Comparison of ENCODE assay signal across 23 cellular contexts in genomic region chr3:143657391-143657790, GRCh38.
A peak's percentile ranks its signal among the peaks of the same experiment; 100 is the strongest.
DNase-seq lines count a peak whose midpoint lies in the region; ATAC-seq, FAIRE-seq and TF ChIP-seq lines count a peak whose summit lies in the region.
"Had no signal": no experiment of that assay in that cellular context is flagged by ENCODE, and none has a peak within 500 bp of the region (broad histone marks: within the 10 kb centered on the region; RNA-seq: fewer than 3 reads in every experiment).

No MANE protein-coding gene starts in this region.

- H3K36me3 Mint-ChIP-seq in osteocyte (ENCODE audit: unreplicated experiment): peaks cover 4% of the 10 kb centered on the region

- TF ChIP-seq CTCF in K562 (IDR thresholded peaks at IDR 0.05 in 2 of 3, conservative IDR thresholded peaks at IDR 0.05 in 1 of 3; ENCODE audit: insufficient read depth in 2 of 3, low read depth in 1 of 3, low read length in 3 of 3): no peak
- TF ChIP-seq CTCF in fibroblast of the aortic adventitia (IDR thresholded peaks at IDR 0.05; ENCODE audit: insufficient read depth, low read length): no peak
- TF ChIP-seq CTCF in osteocyte (IDR thresholded peaks at IDR 0.05): no peak

- no peaks in the 10 kb centered on the region for H3K4me1 ChIP-seq in K562 (replicated peaks in 1 of 2; ENCODE audit: control insufficient read depth in 2 of 2, insufficient read depth in 2 of 2, low read length in 2 of 2)
- H3K4me1 ChIP-seq: Peyer's patch, SJSA1 had no signal

- H2AFZ ChIP-seq in K562 (ENCODE audit: low read depth, low read length): no peak overlapping the region

- H3K9me1 ChIP-seq in K562 (ENCODE audit: control insufficient read depth, insufficient read depth, low read length): no peaks in the 10 kb centered on the region

- H3K4me3 Mint-ChIP-seq in osteocyte (ENCODE audit: unreplicated experiment): no peak overlapping the region
- H3K4me3 Mint-ChIP-seq: CD8-positive, alpha-beta T cell had no signal

- no peak for TF ChIP-seq EP300 in K562 (IDR thresholded peaks at IDR 0.05; ENCODE audit: low read length)

- no peak for TF ChIP-seq RAD21 in K562 (CRISPR knock-in tag; conservative IDR thresholded peaks at IDR 0.05 in 1 of 2, IDR thresholded peaks at IDR 0.05 in 1 of 2)

- no peak for FAIRE-seq in K562 (lab: Jason Lieb, UNC)
- FAIRE-seq: GM12891 had no signal

- H3K27ac ChIP-seq in K562 (ENCODE audit: extremely low read depth, low read depth, low read length): no peak overlapping the region
- H3K27ac ChIP-seq: BLaER1 treated with 17β-estradiol and CSF1 and Interleukin-3, amounts not matched to agents 10 nM and 100 nM; Peyer's patch; SJSA1 had no signal

- no peaks in the 10 kb centered on the region for H3K9me3 ChIP-seq in K562 (replicated peaks; ENCODE audit: control insufficient read depth, insufficient read depth, low read depth, low read length)
- H3K9me3 ChIP-seq: Peyer's patch, SJSA1 had no signal

- TF ChIP-seq POLR2A in K562 (conservative IDR thresholded peaks at IDR 0.05): no peak

- no peaks in the 10 kb centered on the region for H3K36me3 ChIP-seq in K562 (ENCODE audit: control insufficient read depth, insufficient read depth, low read length)
- H3K36me3 ChIP-seq: Peyer's patch, SJSA1 had no signal

- CTCF ChIA-PET in K562 (lab: Yijun Ruan, JAX; ENCODE audit: low intra/inter-chr PET ratio): no interaction called here

- POLR2A ChIA-PET in K562 (lab: Yijun Ruan, JAX): no interaction called here

- no peak overlapping the region for H3K4me3 ChIP-seq in K562
- H3K4me3 ChIP-seq in fibroblast of the aortic adventitia (ENCODE audit: low read depth, low read length): no peak overlapping the region
- H3K4me3 ChIP-seq: BLaER1 treated with 17β-estradiol and CSF1 and Interleukin-3, amounts not matched to agents 10 nM and 100 nM; Peyer's patch; SJSA1 had no signal

- no peaks in the 10 kb centered on the region for H3K27me3 Mint-ChIP-seq in osteocyte (ENCODE audit: unreplicated experiment)

- in situ Hi-C loops in K562 (cut with MboI): no loop called here

- peak overlapping the region; percentile 71 for H3K27ac Mint-ChIP-seq in osteocyte (ENCODE audit: unreplicated experiment)
- H3K27ac Mint-ChIP-seq: CD8-positive, alpha-beta T cell had no signal

- H3K4me1 Mint-ChIP-seq in osteocyte (ENCODE audit: unreplicated experiment): peaks cover 28% of the 10 kb centered on the region

- no peaks in the 10 kb centered on the region for H4K20me1 ChIP-seq in K562 (replicated peaks; ENCODE audit: control insufficient read depth, insufficient read depth, low read length)
- H4K20me1 ChIP-seq: BLaER1 treated with 17β-estradiol and CSF1 and Interleukin-3, amounts not matched to agents 10 nM and 100 nM had no signal

- no peaks in the 10 kb centered on the region; a peak in 1 of 5 replicates for H3K27me3 ChIP-seq in K562 (ENCODE audit: control insufficient read depth in 2 of 2, insufficient read depth in 2 of 2, low read length in 2 of 2)
- H3K27me3 ChIP-seq: BLaER1 treated with 17β-estradiol and CSF1 and Interleukin-3, amounts not matched to agents 10 nM and 100 nM; Peyer's patch; SJSA1 had no signal

- intact Hi-C loops in K562 (cut with micrococcal nuclease): no loop called here

- ATAC-seq in K562 (no peak), HG03039 (IDR thresholded peaks at IDR 0.05; ENCODE audit: unreplicated experiment) (no peak), GM18517 (IDR thresholded peaks at IDR 0.05; ENCODE audit: unreplicated experiment) (no peak)
- ATAC-seq: CD8-positive, alpha-beta T cell had no signal

- H3K4me2 ChIP-seq in K562 (ENCODE audit: insufficient read depth, low read length): no peak overlapping the region
- H3K4me2 ChIP-seq: BLaER1 treated with 17β-estradiol and CSF1 and Interleukin-3, amounts not matched to agents 10 nM and 100 nM had no signal

- no peaks in the 10 kb centered on the region for H3K9me3 Mint-ChIP-seq in osteocyte (ENCODE audit: unreplicated experiment)
- H3K9me3 Mint-ChIP-seq: CD8-positive, alpha-beta T cell had no signal

- H3K79me2 ChIP-seq in K562 (ENCODE audit: control insufficient read depth, insufficient read depth, low read length): no peaks in the 10 kb centered on the region

- DNase-seq in OCI-M1 (lab: John Stamatoyannopoulos, UW) (peak; percentile 13), K562 (ENCODE audit: extremely low read depth in 1 of 4, low spot score in 3 of 4) (no peak), fibroblast of the aortic adventitia (ENCODE audit: low read depth) (peak; percentile 48), osteocyte (ENCODE audit: extremely low spot score, unreplicated experiment) (no peak), midbrain (lab: John Stamatoyannopoulos, UW) (no peak), OCI-M2 (lab: John Stamatoyannopoulos, UW; ENCODE audit: unreplicated experiment) (no peak)
- DNase-seq: ACHN; CD8-positive, alpha-beta T cell; DND-41; H7; KG1; NCI-H1105 treated with DMSO at 0.1 percent for 48 hours; NCI-H2029 treated with DMSO at 0.1 percent for 48 hours; NCI-H226; NCI-H510A treated with DMSO at 0.1 percent for 48 hours; NCI-H774; NK-92 treated with Interleukin-12 subunit alpha and Interleukin-12 subunit beta, amount 100 ng/mL, for 24 hours; Peyer's patch had no signal

- no TSS peak for BruUV-seq in K562 (replicated peaks; lab: Mats Ljungman, UMichigan)

- no peak overlapping the region for H3K9ac ChIP-seq in K562 (ENCODE audit: insufficient read depth in 1 of 2, low read depth in 2 of 2, low read length in 2 of 2)
- H3K9ac ChIP-seq: BLaER1 treated with 17β-estradiol and CSF1 and Interleukin-3, amounts not matched to agents 10 nM and 100 nM had no signal

TF ChIP-seq in K562, 482 proteins besides CTCF, POLR2A, EP300 and RAD21 (continues in another document):
- no peak for TF ChIP-seq ZNF561 (CRISPR knock-in tag; conservative IDR thresholded peaks at IDR 0.05)
- no peak for TF ChIP-seq ZNF324 (CRISPR knock-in tag; IDR thresholded peaks at IDR 0.05)
- TF ChIP-seq ATF3 (IDR thresholded peaks at IDR 0.05): peak; percentile 25; the same call in 1 of the 2 replicates
- no peak for TF ChIP-seq ATF3 (CRISPR knock-in tag; conservative IDR thresholded peaks at IDR 0.05)
- no peak for TF ChIP-seq ZNF518B (CRISPR knock-in tag; IDR thresholded peaks at IDR 0.05)
- no peak for TF ChIP-seq TSC22D4 (tag; IDR thresholded peaks at IDR 0.05)

Comparison
In these comparisons a context has a peak if more than half of its experiments do, and no peak if none do; other contexts are left out.
1. DNase-seq: peak in OCI-M1 (single experiment) and fibroblast of the aortic adventitia (single experiment); none in K562 (0 of 4), osteocyte (single experiment), midbrain (single experiment) and OCI-M2 (single experiment).